10 cellular contexts compared by ENCODE assay signal in the genomic region with DNA sequence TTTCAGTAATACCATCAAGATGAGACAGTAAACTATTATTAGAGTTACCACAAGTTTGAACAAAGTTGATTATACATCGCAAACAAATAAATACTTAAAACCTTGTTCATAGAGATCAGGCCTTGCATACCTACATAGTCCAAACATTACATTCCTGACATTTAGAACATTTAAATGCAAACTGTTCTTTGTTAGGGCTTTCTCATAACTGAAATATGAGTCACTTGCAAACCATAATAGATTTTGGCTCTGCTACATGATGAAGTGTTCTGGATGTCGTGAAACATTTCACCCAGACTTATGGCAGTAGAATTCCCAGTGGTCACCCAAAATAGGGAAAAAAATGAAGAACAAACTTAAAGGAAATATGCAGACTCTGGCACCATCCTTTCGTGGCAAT.
A peak's percentile ranks its signal among the peaks of the same experiment; 100 is the strongest.
DNase-seq lines count a peak whose midpoint lies in the region; TF ChIP-seq lines count a peak whose summit lies in the region.
"Had no signal": no experiment of that assay in that cellular context is flagged by ENCODE, and none has a peak within 500 bp of the region (broad histone marks: within the 10 kb centered on the region; RNA-seq: fewer than 3 reads in every experiment).

No MANE protein-coding gene starts in this region.

- H3K4me1 ChIP-seq in stomach, result peaks cover 0 to 30% (median 12%) of the 10 kb centered on the region in 4 donors
- H3K4me1 ChIP-seq: right lobe of liver had no signal

- H3K36me3 ChIP-seq in brain microvascular endothelial cell (replicated peaks) (no peaks in the 10 kb centered on the region), stomach (no peaks in the 10 kb centered on the region)
- H3K36me3 ChIP-seq: right lobe of liver had no signal

- no peak for TF ChIP-seq CTCF in brain microvascular endothelial cell (IDR thresholded peaks at IDR 0.05; ENCODE audit: low read depth, low read length, missing control alignments)
- TF ChIP-seq CTCF in stomach (IDR thresholded peaks at IDR 0.05), result no peak

- no peak overlapping the region for H3K4me3 ChIP-seq in brain microvascular endothelial cell (ENCODE audit: low read depth, low read length)
- H3K4me3 ChIP-seq in stomach, result no peak overlapping the region
- H3K4me3 ChIP-seq: right lobe of liver had no signal

- 20 to 52% (median 26%) methylated on average over 3 of the region's 3 CpGs for WGBS in stomach, 5 donors

- TF ChIP-seq EP300 in stomach (IDR thresholded peaks at IDR 0.05), result no peak

- DNase-seq in HCEC 1CT (peak; percentile 92), brain microvascular endothelial cell (peak; percentile 83), iPS-NIHi11 (ENCODE audit: low spot score) (peak; percentile 6), stomach (no peak), nucleus accumbens (lab: John Stamatoyannopoulos, UW) (no peak), NCI-H2029 (lab: John Stamatoyannopoulos, UW) (no peak), NCI-H82 treated with DMSO at 0.1 percent for 48 hours (lab: John Stamatoyannopoulos, UW; ENCODE audit: unreplicated experiment) (no peak), NCI-H128 (lab: John Stamatoyannopoulos, UW; ENCODE audit: unreplicated experiment) (no peak)
- DNase-seq: GF-D8, right lobe of liver had no signal

- TF ChIP-seq POLR2A in stomach (IDR thresholded peaks at IDR 0.05), result no peak

- H3K27ac ChIP-seq in brain microvascular endothelial cell (peak overlapping the region; percentile 83), stomach (peak overlapping the region in 4 of 5 donors; percentile 45 to 73 (median 66))
- H3K27ac ChIP-seq: right lobe of liver had no signal

- no peaks in the 10 kb centered on the region for H3K9me3 ChIP-seq in stomach
- H3K9me3 ChIP-seq: right lobe of liver had no signal

- H3K27me3 ChIP-seq in brain microvascular endothelial cell (replicated peaks) (no peaks in the 10 kb centered on the region), stomach (no peaks in the 10 kb centered on the region)
- H3K27me3 ChIP-seq: right lobe of liver had no signal

- intact Hi-C loops in stomach (cut with DNase I; ENCODE audit: low total_unique reads), result no loop called here

- in situ Hi-C loops in brain microvascular endothelial cell (cut with HindIII; ENCODE audit: low pct_ligation_motif_present, low sequenced_read_pairs), result no loop called here

Comparison
In these comparisons a context has a peak if more than half of its experiments do, and no peak if none do; other contexts are left out.
1. DNase-seq: peak in HCEC 1CT (single experiment), brain microvascular endothelial cell (single experiment) and iPS-NIHi11 (single experiment); none in stomach (single experiment), nucleus accumbens (0 of 56), NCI-H2029 (single experiment), NCI-H82 treated with DMSO at 0.1 percent for 48 hours (single experiment) and NCI-H128 (single experiment).